In genomic region chr11:66248903-66249302, GRCh38 we compare ENCODE assay signal across 15 cellular contexts. TPM values are rescaled to one million over a fixed set of nuclear protein-coding genes. Genes with fewer than 3 reads are reported as not detected.
DNase-seq lines count a peak whose midpoint lies in the region; ATAC-seq and TF ChIP-seq lines count a peak whose summit lies in the region.
"Had no signal": no experiment of that assay in that cellular context is flagged by ENCODE, and none has a peak within 500 bp of the region (broad histone marks: within the 10 kb centered on the region; RNA-seq: fewer than 3 reads in every experiment).

No MANE protein-coding gene starts in this region.

- no peak overlapping the region for H3K4ac ChIP-seq in trophoblast cell (ENCODE audit: low read depth, low read length)

- no peak overlapping the region for H4K91ac ChIP-seq in trophoblast cell (ENCODE audit: low read depth, low read length)

- no peak overlapping the region for H4K12ac ChIP-seq in trophoblast cell (ENCODE audit: low read depth, low read length)

- H3K27me3 Mint-ChIP-seq in natural killer cell (ENCODE audit: low read depth in 2 of 2) = no peaks in the 10 kb centered on the region
- no peaks in the 10 kb centered on the region for H3K27me3 Mint-ChIP-seq in natural killer cell treated with Interleukin-12 subunit alpha and Interleukin-12 subunit beta and Interleukin-15 and Interleukin-18, amount 100 ng/mL, for 72 hours
- H3K27me3 Mint-ChIP-seq in activated B cell treated with CpG ODN at 0.5 μM for 24 hours = no peaks in the 10 kb centered on the region

- H3K9me3 ChIP-seq in trophoblast cell (ENCODE audit: insufficient read depth, low read depth, low read length) = no peaks in the 10 kb centered on the region

- no peaks in the 10 kb centered on the region for H3K79me2 ChIP-seq in trophoblast cell (ENCODE audit: control insufficient read depth, insufficient read depth, low read length, poor library complexity)

- no peak overlapping the region for H3K18ac ChIP-seq in trophoblast cell (ENCODE audit: low read length)

- H2AFZ ChIP-seq in trophoblast cell (ENCODE audit: insufficient read depth, low read length, poor library complexity) = no peak overlapping the region

- H3K4me1 Mint-ChIP-seq in natural killer cell = peaks cover 0 to 4% of the 10 kb centered on the region in 2 donors
- H3K4me1 Mint-ChIP-seq in natural killer cell treated with Interleukin-12 subunit alpha and Interleukin-12 subunit beta and Interleukin-15 and Interleukin-18, amount 100 ng/mL, for 72 hours (ENCODE audit: low read depth in 2 of 2) = no peaks in the 10 kb centered on the region
- no peaks in the 10 kb centered on the region for H3K4me1 Mint-ChIP-seq in activated B cell treated with CpG ODN at 0.5 μM for 24 hours
- peaks cover 18% of the 10 kb centered on the region for H3K4me1 Mint-ChIP-seq in stimulated activated effector memory CD8-positive, alpha-beta T cell treated with anti-CD3 and anti-CD28 coated beads, Interleukin-12 subunit alpha, Interleukin-12 subunit beta, amount 100 ng/mL, for 72 hours

- H3K9ac ChIP-seq in trophoblast cell (ENCODE audit: low read length) = no peak overlapping the region

- CTCF ChIA-PET in activated B cell treated with CpG ODN at 0.5 μM for 24 hours (lab: Charles Lee) = no interaction called here

- no peak overlapping the region for H3K27ac ChIP-seq in trophoblast cell (ENCODE audit: low read depth, low read length)
- H3K27ac ChIP-seq: HL-60, SK-N-MC had no signal

- no peaks in the 10 kb centered on the region for H3K4me1 ChIP-seq in trophoblast cell (ENCODE audit: control insufficient read depth in 1 of 2, insufficient read depth in 2 of 2, low read length in 2 of 2)

- no peak overlapping the region for H3K23ac ChIP-seq in trophoblast cell (ENCODE audit: low read length)

- H3K4me2 ChIP-seq in trophoblast cell (ENCODE audit: low read length) = no peak overlapping the region

- H3K9me3 Mint-ChIP-seq in natural killer cell (no peaks in the 10 kb centered on the region), activated B cell treated with CpG ODN at 0.5 μM for 24 hours (no peaks in the 10 kb centered on the region)
- no peaks in the 10 kb centered on the region for H3K9me3 Mint-ChIP-seq in natural killer cell treated with Interleukin-12 subunit alpha and Interleukin-12 subunit beta and Interleukin-15 and Interleukin-18, amount 100 ng/mL, for 72 hours
- H3K9me3 Mint-ChIP-seq in stimulated activated effector memory CD8-positive, alpha-beta T cell treated with anti-CD3 and anti-CD28 coated beads, Interleukin-12 subunit alpha, Interleukin-12 subunit beta, amount 100 ng/mL, for 72 hours = no peaks in the 10 kb centered on the region

- intact Hi-C loops in natural killer cell (cut with micrococcal nuclease) = loop anchor here (2.0 kb wide), 1 partner anchor 16 kb away; no protein-coding TSS in a partner anchor
- intact Hi-C loops in activated B cell treated with CpG ODN at 0.5 μM for 24 hours (cut with micrococcal nuclease) = no loop called here

- H2BK5ac ChIP-seq in trophoblast cell (ENCODE audit: low read depth, low read length, poor library complexity) = no peak overlapping the region

- no peak overlapping the region for H2AK5ac ChIP-seq in trophoblast cell (ENCODE audit: low read length)

- H2BK12ac ChIP-seq in trophoblast cell (ENCODE audit: low read length) = no peak overlapping the region

- H3K79me1 ChIP-seq in trophoblast cell (ENCODE audit: low read length) = no peaks in the 10 kb centered on the region

- ATAC-seq in natural killer cell (no peak), activated B cell treated with CpG ODN at 0.5 μM for 24 hours (ENCODE audit: low read depth) (no peak), HG02884 (IDR thresholded peaks at IDR 0.05; ENCODE audit: unreplicated experiment) (no peak)
- no peak for ATAC-seq in natural killer cell treated with Interleukin-12 subunit alpha and Interleukin-12 subunit beta and Interleukin-15 and Interleukin-18, amount 100 ng/mL, for 72 hours
- ATAC-seq in stimulated activated effector memory CD8-positive, alpha-beta T cell treated with anti-CD3 and anti-CD28 coated beads, Interleukin-12 subunit alpha, Interleukin-12 subunit beta, amount 100 ng/mL, for 72 hours = no peak
- ATAC-seq: Right ventricle myocardium inferior had no signal

- no peaks in the 10 kb centered on the region for H3K27me3 ChIP-seq in trophoblast cell (ENCODE audit: insufficient read depth, low read length)

- no peak overlapping the region for H4K8ac ChIP-seq in trophoblast cell (ENCODE audit: low read depth, low read length)

- H3K36me3 Mint-ChIP-seq in natural killer cell (no peaks in the 10 kb centered on the region), activated B cell treated with CpG ODN at 0.5 μM for 24 hours (ENCODE audit: low read depth) (peaks cover 34% of the 10 kb centered on the region)
- H3K36me3 Mint-ChIP-seq in natural killer cell treated with Interleukin-12 subunit alpha and Interleukin-12 subunit beta and Interleukin-15 and Interleukin-18, amount 100 ng/mL, for 72 hours = no peaks in the 10 kb centered on the region
- peaks cover 44% of the 10 kb centered on the region for H3K36me3 Mint-ChIP-seq in stimulated activated effector memory CD8-positive, alpha-beta T cell treated with anti-CD3 and anti-CD28 coated beads, Interleukin-12 subunit alpha, Interleukin-12 subunit beta, amount 100 ng/mL, for 72 hours

- POLR2A ChIA-PET in activated B cell treated with CpG ODN at 0.5 μM for 24 hours (lab: Charles Lee) = no interaction called here

- H2BK120ac ChIP-seq in trophoblast cell (ENCODE audit: insufficient read depth, low read length, poor library complexity) = no peak overlapping the region

- H3K27ac Mint-ChIP-seq in natural killer cell (peak overlapping the region; percentile 19 to 52), activated B cell treated with CpG ODN at 0.5 μM for 24 hours (peak overlapping the region; percentile 51)
- peak overlapping the region in 1 of 2 donors; percentile 34 for H3K27ac Mint-ChIP-seq in natural killer cell treated with Interleukin-12 subunit alpha and Interleukin-12 subunit beta and Interleukin-15 and Interleukin-18, amount 100 ng/mL, for 72 hours
- peak overlapping the region; percentile 53 for H3K27ac Mint-ChIP-seq in stimulated activated effector memory CD8-positive, alpha-beta T cell treated with anti-CD3 and anti-CD28 coated beads, Interleukin-12 subunit alpha, Interleukin-12 subunit beta, amount 100 ng/mL, for 72 hours

- WGBS in trophoblast cell (ENCODE audit: extremely low coverage, insufficient coverage, insufficient read length) = no CpG with 5 or more reads among the region's 6 CpGs

- DNase-seq in natural killer cell (no peak), activated B cell treated with CpG ODN at 0.5 μM for 24 hours (no peak), trophoblast cell (no peak)
- DNase-seq in natural killer cell treated with Interleukin-12 subunit alpha and Interleukin-12 subunit beta and Interleukin-15 and Interleukin-18, amount 100 ng/mL, for 72 hours (ENCODE audit: low spot score) = no peak
- DNase-seq in stimulated activated effector memory CD8-positive, alpha-beta T cell treated with anti-CD3 and anti-CD28 coated beads, Interleukin-12 subunit alpha, Interleukin-12 subunit beta, amount 100 ng/mL, for 72 hours (ENCODE audit: low spot score in 2 of 2) = no peak
- DNase-seq: DMS 273 treated with DMSO at 0.1 percent for 48 hours, NCI-H1105 treated with DMSO at 0.1 percent for 48 hours, NCI-H187, NCI-H510A, NCI-H82 had no signal

- no peak overlapping the region for H3K14ac ChIP-seq in trophoblast cell (ENCODE audit: low read length)

- H3K4me3 ChIP-seq in trophoblast cell (ENCODE audit: low read depth, low read length) = no peak overlapping the region
- H3K4me3 ChIP-seq: SK-N-MC had no signal

- no peak overlapping the region for H3K4me3 Mint-ChIP-seq in natural killer cell
- H3K4me3 Mint-ChIP-seq in natural killer cell treated with Interleukin-12 subunit alpha and Interleukin-12 subunit beta and Interleukin-15 and Interleukin-18, amount 100 ng/mL, for 72 hours = no peak overlapping the region
- no peak overlapping the region for H3K4me3 Mint-ChIP-seq in activated B cell treated with CpG ODN at 0.5 μM for 24 hours
- no peak overlapping the region for H3K4me3 Mint-ChIP-seq in stimulated activated effector memory CD8-positive, alpha-beta T cell treated with anti-CD3 and anti-CD28 coated beads, Interleukin-12 subunit alpha, Interleukin-12 subunit beta, amount 100 ng/mL, for 72 hours

- TF ChIP-seq CTCF in natural killer cell (IDR thresholded peaks at IDR 0.05) (no peak), activated B cell treated with CpG ODN at 0.5 μM for 24 hours (IDR thresholded peaks at IDR 0.05) (no peak)

- H3K36me3 ChIP-seq in trophoblast cell (ENCODE audit: control insufficient read depth in 1 of 2, insufficient read depth in 2 of 2, low read length in 2 of 2) = peaks cover 27 to 44% of the 10 kb centered on the region in 2 experiments

RNA-seq across cellular contexts. Expression of gene KLC2, which starts 8.6 kb away (rescaled TPM):
- total RNA-seq in natural killer cell (10 to 100 TPM; 22.9 to 32.0 (median 27.6) TPM), activated B cell treated with CpG ODN at 0.5 μM for 24 hours (37.0 and 45.6 TPM in 2 replicates)
- 10 to 100 TPM; 38.0 to 77.2 TPM for total RNA-seq in natural killer cell treated with Interleukin-12 subunit alpha and Interleukin-12 subunit beta and Interleukin-15 and Interleukin-18, amount 100 ng/mL, for 72 hours
- polyA plus RNA-seq in trophoblast cell (2013) = 28.2 and 28.4 TPM in 2 replicates

RNA-seq across cellular contexts. Expression of gene RAB1B, which starts 19.5 kb away (rescaled TPM):
- 100 to 1,000 TPM; 116 to 144 (median 132) TPM for total RNA-seq in natural killer cell
- 100 to 1,000 TPM; 139 to 146 TPM for total RNA-seq in natural killer cell treated with Interleukin-12 subunit alpha and Interleukin-12 subunit beta and Interleukin-15 and Interleukin-18, amount 100 ng/mL, for 72 hours
- total RNA-seq in activated B cell treated with CpG ODN at 0.5 μM for 24 hours = 115 and 118 TPM in 2 replicates
- polyA plus RNA-seq in trophoblast cell (2013) = 160 and 162 TPM in 2 replicates

RNA-seq across cellular contexts. Expression of gene CNIH2, which starts 29.1 kb away (rescaled TPM):
- total RNA-seq in natural killer cell (1 to 10 TPM; 6.3 to 8.8 (median 7.1) TPM), activated B cell treated with CpG ODN at 0.5 μM for 24 hours (0.93 and 1.0 TPM in 2 replicates)
- 1 to 10 TPM; 1.2 to 2.6 TPM for total RNA-seq in natural killer cell treated with Interleukin-12 subunit alpha and Interleukin-12 subunit beta and Interleukin-15 and Interleukin-18, amount 100 ng/mL, for 72 hours
- 4.7 and 5.3 TPM in 2 replicates for polyA plus RNA-seq in trophoblast cell (2013)
- total RNA-seq: Right ventricle myocardium inferior had no signal

RNA-seq across cellular contexts. Expression of gene YIF1A, which starts 40.0 kb away (rescaled TPM):
- 10 to 100 TPM; 21.9 to 28.5 (median 23.6) TPM for total RNA-seq in natural killer cell
- 10 to 100 TPM; 62.7 to 76.1 TPM for total RNA-seq in natural killer cell treated with Interleukin-12 subunit alpha and Interleukin-12 subunit beta and Interleukin-15 and Interleukin-18, amount 100 ng/mL, for 72 hours
- total RNA-seq in activated B cell treated with CpG ODN at 0.5 μM for 24 hours = 53.4 and 62.6 TPM in 2 replicates
- polyA plus RNA-seq in trophoblast cell (2013) = 225 and 238 TPM in 2 replicates

RNA-seq across cellular contexts. Expression of gene TMEM151A, which starts 42.8 kb away (rescaled TPM):
- total RNA-seq in natural killer cell (not detected), activated B cell treated with CpG ODN at 0.5 μM for 24 hours (not detected in 2 replicates)
- not detected for total RNA-seq in natural killer cell treated with Interleukin-12 subunit alpha and Interleukin-12 subunit beta and Interleukin-15 and Interleukin-18, amount 100 ng/mL, for 72 hours
- 0.10 and 0.12 TPM in 2 replicates for polyA plus RNA-seq in trophoblast cell (2013)
- total RNA-seq: Daoy had no signal
